ENCODE assay signal across 12 cellular contexts in the genomic region with DNA sequence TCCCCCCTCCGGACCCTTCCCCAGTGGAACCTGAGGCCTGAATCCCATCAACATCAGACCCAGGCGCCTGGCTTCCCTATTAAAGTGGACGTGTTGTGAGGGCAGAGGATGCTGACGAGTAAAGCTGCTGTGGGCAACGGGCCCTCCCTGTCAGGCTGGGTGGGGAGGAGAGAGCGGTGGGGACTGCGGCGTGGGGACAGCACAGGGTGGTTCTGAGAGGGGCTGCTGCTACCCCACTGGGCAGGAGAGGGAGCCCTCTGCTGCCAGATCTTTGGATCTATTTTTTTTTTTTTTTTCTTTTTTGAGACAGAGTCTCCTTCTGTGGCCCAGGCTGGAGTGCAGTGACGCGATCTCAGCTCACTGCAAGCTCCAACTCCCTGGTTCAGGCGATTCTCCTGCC. TPM values are rescaled to one million over a fixed set of nuclear protein-coding genes. Genes with fewer than 3 reads are reported as not detected.
A peak's percentile ranks its signal among the peaks of the same experiment; 100 is the strongest.
DNase-seq lines count a peak whose midpoint lies in the region; ATAC-seq and TF ChIP-seq lines count a peak whose summit lies in the region.
"Had no signal": no experiment of that assay in that cellular context is flagged by ENCODE, and none has a peak within 500 bp of the region (broad histone marks: within the 10 kb centered on the region; RNA-seq: fewer than 3 reads in every experiment).

No MANE protein-coding gene starts in this region.

- H3K4me3 Mint-ChIP-seq in activated T-cell treated with anti-CD3 and anti-CD28 coated beads, Interleukin-2, amount 50 U/mL, for 72 hours, result no peak overlapping the region
- H3K4me3 Mint-ChIP-seq in activated T-cell treated with anti-CD3 and anti-CD28 coated beads, Interleukin-2, amount 50 U/mL, for 24 hours, result no peak overlapping the region
- H3K4me3 Mint-ChIP-seq: activated CD4-positive, alpha-beta memory T cell treated with anti-CD3 and anti-CD28 coated beads, Interleukin-2, amount 10 ng/mL, durations not matched to agents 7 days and 5 days; CD4-positive, alpha-beta memory T cell had no signal

- peak in 1 of 2 donors; percentile 22 for DNase-seq in activated T-cell treated with anti-CD3 and anti-CD28 coated beads, Interleukin-2, amount 50 U/mL, for 72 hours
- no peak for DNase-seq in activated T-cell treated with anti-CD3 and anti-CD28 coated beads, Interleukin-2, amount 50 U/mL, for 24 hours
- DNase-seq in NCI-H1092 treated with DMSO at 0.1 percent for 48 hours (lab: John Stamatoyannopoulos, UW) (peak; percentile 49), choroid plexus epithelial cell (ENCODE audit: low read depth) (peak; percentile 23), HT-29 (ENCODE audit: low spot score) (no peak)
- DNase-seq in stimulated activated naive CD8-positive, alpha-beta T cell treated with anti-CD3 and anti-CD28 coated beads, Interleukin-15, Interleukin-2, amounts not matched to agents 100 U/mL and 50 U/mL, for 24 hours, result no peak
- DNase-seq in stimulated activated CD4-positive, alpha-beta T cell treated with anti-CD3 and anti-CD28 coated beads, Interleukin-1b, Interleukin-23, amount 100 ng/mL, for 48 hours, result no peak
- DNase-seq: activated CD4-positive, alpha-beta memory T cell treated with anti-CD3 and anti-CD28 coated beads, Interleukin-2, amount 10 ng/mL, durations not matched to agents 7 days and 5 days; CD4-positive, alpha-beta memory T cell; colonic mucosa; left cardiac atrium had no signal

- TF ChIP-seq CTCF in choroid plexus epithelial cell (conservative IDR thresholded peaks at IDR 0.05; ENCODE audit: low read depth, low read length), result peak; percentile 57

- no peak overlapping the region for H3K4me3 ChIP-seq in choroid plexus epithelial cell (ENCODE audit: low read depth, low read length)
- H3K4me3 ChIP-seq: colonic mucosa had no signal

- H3K4me1 Mint-ChIP-seq in activated T-cell treated with anti-CD3 and anti-CD28 coated beads, Interleukin-2, amount 50 U/mL, for 72 hours (ENCODE audit: low read depth), result peaks cover 12% of the 10 kb centered on the region
- peaks cover 7% of the 10 kb centered on the region for H3K4me1 Mint-ChIP-seq in activated T-cell treated with anti-CD3 and anti-CD28 coated beads, Interleukin-2, amount 50 U/mL, for 24 hours (ENCODE audit: low read depth)

- no peak overlapping the region for H3K27ac Mint-ChIP-seq in activated T-cell treated with anti-CD3 and anti-CD28 coated beads, Interleukin-2, amount 50 U/mL, for 72 hours
- no peak overlapping the region for H3K27ac Mint-ChIP-seq in activated T-cell treated with anti-CD3 and anti-CD28 coated beads, Interleukin-2, amount 50 U/mL, for 24 hours
- H3K27ac Mint-ChIP-seq: activated CD4-positive, alpha-beta memory T cell treated with anti-CD3 and anti-CD28 coated beads, Interleukin-2, amount 10 ng/mL, durations not matched to agents 7 days and 5 days; CD4-positive, alpha-beta memory T cell had no signal

- peak; percentile 36 to 52 for ATAC-seq in activated T-cell treated with anti-CD3 and anti-CD28 coated beads, Interleukin-2, amount 50 U/mL, for 72 hours (replicated peaks in 1 of 2)
- peak; percentile 49 for ATAC-seq in stimulated activated naive CD8-positive, alpha-beta T cell treated with anti-CD3 and anti-CD28 coated beads, Interleukin-15, Interleukin-2, amounts not matched to agents 100 U/mL and 50 U/mL, for 24 hours
- no peak for ATAC-seq in HG03342 (IDR thresholded peaks at IDR 0.05; ENCODE audit: unreplicated experiment)
- ATAC-seq: left cardiac atrium had no signal

- H3K36me3 Mint-ChIP-seq in activated T-cell treated with anti-CD3 and anti-CD28 coated beads, Interleukin-2, amount 50 U/mL, for 72 hours (ENCODE audit: insufficient read depth in 2 of 2), result no peaks in the 10 kb centered on the region
- no peaks in the 10 kb centered on the region for H3K36me3 Mint-ChIP-seq in activated T-cell treated with anti-CD3 and anti-CD28 coated beads, Interleukin-2, amount 50 U/mL, for 24 hours (ENCODE audit: low read depth)
- H3K36me3 Mint-ChIP-seq: CD4-positive, alpha-beta memory T cell had no signal

- no peaks in the 10 kb centered on the region for H3K9me3 Mint-ChIP-seq in activated T-cell treated with anti-CD3 and anti-CD28 coated beads, Interleukin-2, amount 50 U/mL, for 72 hours
- H3K9me3 Mint-ChIP-seq in activated T-cell treated with anti-CD3 and anti-CD28 coated beads, Interleukin-2, amount 50 U/mL, for 24 hours, result no peaks in the 10 kb centered on the region
- H3K9me3 Mint-ChIP-seq: activated CD4-positive, alpha-beta memory T cell treated with anti-CD3 and anti-CD28 coated beads, Interleukin-2, amount 10 ng/mL, durations not matched to agents 7 days and 5 days; CD4-positive, alpha-beta memory T cell had no signal

- H3K27me3 Mint-ChIP-seq in activated T-cell treated with anti-CD3 and anti-CD28 coated beads, Interleukin-2, amount 50 U/mL, for 72 hours (ENCODE audit: low read depth), result no peaks in the 10 kb centered on the region
- H3K27me3 Mint-ChIP-seq in activated T-cell treated with anti-CD3 and anti-CD28 coated beads, Interleukin-2, amount 50 U/mL, for 24 hours, result peaks cover 7% of the 10 kb centered on the region

RNA-seq across cellular contexts. Expression of a gene that starts 5.9 kb away (rescaled TPM):
- total RNA-seq in activated T-cell treated with anti-CD3 and anti-CD28 coated beads, Interleukin-2, amount 50 U/mL, for 72 hours, result under 1 TPM in 1 of 2 donors, not detected in 1; 0.22 TPM
- total RNA-seq in HT-29 (2014; rRNA removed; shearing (Covaris generic)), result not detected in 2 replicates
- total RNA-seq: activated CD4-positive, alpha-beta memory T cell treated with anti-CD3 and anti-CD28 coated beads, Interleukin-2, amount 10 ng/mL, durations not matched to agents 7 days and 5 days; CD4-positive, alpha-beta memory T cell; colonic mucosa; left cardiac atrium had no signal

RNA-seq across cellular contexts. Expression of a gene that starts 20.8 kb away (rescaled TPM):
- 10 to 100 TPM; 35.8 to 39.8 TPM for total RNA-seq in activated T-cell treated with anti-CD3 and anti-CD28 coated beads, Interleukin-2, amount 50 U/mL, for 72 hours
- 19.5 and 22.8 TPM in 2 replicates for total RNA-seq in HT-29 (2014; rRNA removed; shearing (Covaris generic))

Comparison
In these comparisons a context has a peak if more than half of its experiments do, and no peak if none do; other contexts are left out.
1. DNase-seq: peak in NCI-H1092 treated with DMSO at 0.1 percent for 48 hours (single experiment) and choroid plexus epithelial cell (single experiment); none in activated T-cell treated with anti-CD3 and anti-CD28 coated beads, Interleukin-2, amount 50 U/mL, for 24 hours (single experiment), stimulated activated naive CD8-positive, alpha-beta T cell treated with anti-CD3 and anti-CD28 coated beads, Interleukin-15, Interleukin-2, amounts not matched to agents 100 U/mL and 50 U/mL, for 24 hours (single experiment), HT-29 (single experiment) and stimulated activated CD4-positive, alpha-beta T cell treated with anti-CD3 and anti-CD28 coated beads, Interleukin-1b, Interleukin-23, amount 100 ng/mL, for 48 hours (single experiment).